ENCODE assay signal across 20 cellular contexts in the genomic region with DNA sequence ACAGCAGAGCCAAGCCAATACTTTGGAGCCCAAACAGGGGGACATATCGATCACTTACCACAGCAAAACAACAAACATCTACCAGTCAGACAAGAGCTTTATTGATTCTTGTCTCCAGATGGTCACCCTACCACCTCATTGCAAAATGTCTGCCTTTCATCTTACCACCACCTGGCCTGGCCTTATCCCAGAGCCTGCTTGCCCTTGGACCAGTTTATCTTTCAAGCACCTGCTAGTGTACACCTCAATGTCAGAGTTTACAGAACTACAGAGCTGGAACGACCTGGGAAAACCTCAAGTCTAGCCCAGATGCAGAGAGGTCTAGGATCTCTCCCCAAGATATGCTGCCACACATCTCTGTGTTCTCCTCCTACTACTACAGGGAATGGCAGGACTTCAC. TPM values are rescaled to one million over a fixed set of nuclear protein-coding genes. Genes with fewer than 3 reads are reported as not detected.
"Had no signal": no experiment of that assay in that cellular context is flagged by ENCODE, and none has a peak within 500 bp of the region (broad histone marks: within the 10 kb centered on the region; RNA-seq: fewer than 3 reads in every experiment).

No MANE protein-coding gene starts in this region.

- H3K4me2 ChIP-seq: SK-N-SH had no signal

- DNase-seq: KBM-7, MG63, NCI-H1092, NCI-H1417 treated with DMSO at 0.1 percent for 48 hours, NCI-H146, NCI-H1694 treated with DMSO at 0.1 percent for 48 hours, NCI-H1930, NCI-H2081, NCI-H2107, NCI-H2227 treated with DMSO at 0.1 percent for 48 hours, NCI-H524, NCI-H526 treated with DMSO at 0.1 percent for 48 hours, NCI-H748 treated with DMSO at 0.1 percent for 48 hours, SHP77, SK-N-SH, SW 1271 had no signal

- H3K9me3 ChIP-seq: MG63, SK-N-SH had no signal

- H3K9ac ChIP-seq: SK-N-SH had no signal

- H3K27ac ChIP-seq: HL-60 had no signal

- FAIRE-seq: HTR-8/SVneo, RCC 7860 had no signal

- H3K27me3 ChIP-seq: MG63 had no signal

- H3K4me3 ChIP-seq: MG63 had no signal

RNA-seq across cellular contexts. Expression of gene PNCK, which starts 46.1 kb away (rescaled TPM):
- total RNA-seq: LHCN-M2 had no signal
